Comparison of ENCODE assay signal across 11 cellular contexts in the genomic region with DNA sequence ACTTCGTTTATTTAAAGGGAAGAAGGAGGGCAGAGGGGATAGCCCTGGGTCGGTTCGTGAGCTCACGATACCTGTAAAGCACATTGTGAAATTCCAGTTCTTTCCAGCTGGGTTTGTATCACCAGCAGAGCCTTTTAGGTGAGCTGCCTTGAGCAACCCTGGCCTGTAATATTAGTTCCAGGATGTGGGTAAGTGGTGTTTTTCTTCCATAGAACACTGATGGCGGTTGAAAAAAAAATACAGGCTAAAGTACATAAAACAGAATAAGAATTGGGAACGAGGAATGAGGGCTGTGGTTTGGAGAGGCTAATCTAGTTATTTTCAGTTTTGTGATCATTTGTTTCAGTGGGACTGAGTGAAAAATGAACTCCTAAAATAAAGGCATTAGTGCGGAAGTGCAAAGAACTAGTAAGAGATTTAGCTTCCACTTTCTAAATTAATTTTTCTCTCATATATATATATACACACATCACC. TPM values are rescaled to one million over a fixed set of nuclear protein-coding genes. Genes with fewer than 3 reads are reported as not detected.
DNase-seq lines count a peak whose midpoint lies in the region; ATAC-seq lines count a peak whose summit lies in the region.
"Had no signal": no experiment of that assay in that cellular context is flagged by ENCODE, and none has a peak within 500 bp of the region (broad histone marks: within the 10 kb centered on the region; RNA-seq: fewer than 3 reads in every experiment).

No MANE protein-coding gene starts in this region.

- ATAC-seq in activated T-cell treated with anti-CD3 and anti-CD28 coated beads, Interleukin-2, amount 50 U/mL, for 72 hours (replicated peaks in 1 of 2): peak; percentile 26 to 58
- ATAC-seq in stimulated activated naive CD8-positive, alpha-beta T cell treated with anti-CD3 and anti-CD28 coated beads, Interleukin-15, amount 100 ng/mL, for 72 hours: peak; percentile 53
- no peak for ATAC-seq in HG02588 (IDR thresholded peaks at IDR 0.05; ENCODE audit: unreplicated experiment)

- peak overlapping the region; percentile 73 for H3K27ac Mint-ChIP-seq in activated naive CD4-positive, alpha-beta T cell treated with anti-CD3 and anti-CD28 coated beads for 36 hours
- H3K27ac Mint-ChIP-seq in activated naive CD4-positive, alpha-beta T cell treated with anti-CD3 and anti-CD28 coated beads, Interleukin-2, amount 10 ng/mL, durations not matched to agents 7 days and 5 days: no peak overlapping the region
- peak overlapping the region; percentile 52 for H3K27ac Mint-ChIP-seq in activated T-cell treated with anti-CD3 and anti-CD28 coated beads, Interleukin-2, amount 50 U/mL, for 72 hours
- H3K27ac Mint-ChIP-seq in stimulated activated naive CD8-positive, alpha-beta T cell treated with anti-CD3 and anti-CD28 coated beads, Interleukin-15, amount 100 ng/mL, for 72 hours: peak overlapping the region in 1 of 2 donors; percentile 56

- intact Hi-C loops in activated naive CD4-positive, alpha-beta T cell treated with anti-CD3 and anti-CD28 coated beads for 36 hours (cut with micrococcal nuclease): loop anchor here (1.0 kb wide), 1 partner anchor 16 kb away; no protein-coding TSS in a partner anchor

- H3K27ac ChIP-seq in caudate nucleus (ENCODE audit: low read depth, low read length): no peak overlapping the region
- H3K27ac ChIP-seq: pancreas had no signal

- H3K9me3 Mint-ChIP-seq in activated naive CD4-positive, alpha-beta T cell treated with anti-CD3 and anti-CD28 coated beads for 36 hours: no peaks in the 10 kb centered on the region
- H3K9me3 Mint-ChIP-seq in activated naive CD4-positive, alpha-beta T cell treated with anti-CD3 and anti-CD28 coated beads, Interleukin-2, amount 10 ng/mL, durations not matched to agents 7 days and 5 days: no peaks in the 10 kb centered on the region
- H3K9me3 Mint-ChIP-seq in activated T-cell treated with anti-CD3 and anti-CD28 coated beads, Interleukin-2, amount 50 U/mL, for 72 hours: no peaks in the 10 kb centered on the region
- H3K9me3 Mint-ChIP-seq in stimulated activated naive CD8-positive, alpha-beta T cell treated with anti-CD3 and anti-CD28 coated beads, Interleukin-15, amount 100 ng/mL, for 72 hours: no peaks in the 10 kb centered on the region

- no peak for DNase-seq in activated naive CD4-positive, alpha-beta T cell treated with anti-CD3 and anti-CD28 coated beads for 36 hours
- no peak for DNase-seq in activated naive CD4-positive, alpha-beta T cell treated with anti-CD3 and anti-CD28 coated beads, Interleukin-2, amount 10 ng/mL, durations not matched to agents 7 days and 5 days
- no peak for DNase-seq in activated T-cell treated with anti-CD3 and anti-CD28 coated beads, Interleukin-2, amount 50 U/mL, for 72 hours
- DNase-seq in glomerular visceral epithelial cell (ENCODE audit: extremely low spot score) (peak; percentile 30), germinal center (ENCODE audit: low spot score) (no peak), caudate nucleus (lab: John Stamatoyannopoulos, UW) (no peak)
- DNase-seq in stimulated activated naive CD8-positive, alpha-beta T cell treated with anti-CD3 and anti-CD28 coated beads, Interleukin-15, amount 100 ng/mL, for 72 hours: no peak
- DNase-seq: NCI-H2107, pancreas, SHP77 treated with DMSO at 0.1 percent for 48 hours had no signal

- H3K4me1 Mint-ChIP-seq in activated naive CD4-positive, alpha-beta T cell treated with anti-CD3 and anti-CD28 coated beads for 36 hours (ENCODE audit: low read depth): peaks cover 82% of the 10 kb centered on the region
- H3K4me1 Mint-ChIP-seq in activated naive CD4-positive, alpha-beta T cell treated with anti-CD3 and anti-CD28 coated beads, Interleukin-2, amount 10 ng/mL, durations not matched to agents 7 days and 5 days: peaks cover 47% of the 10 kb centered on the region
- peaks cover 70% of the 10 kb centered on the region for H3K4me1 Mint-ChIP-seq in activated T-cell treated with anti-CD3 and anti-CD28 coated beads, Interleukin-2, amount 50 U/mL, for 72 hours (ENCODE audit: low read depth)
- H3K4me1 Mint-ChIP-seq in stimulated activated naive CD8-positive, alpha-beta T cell treated with anti-CD3 and anti-CD28 coated beads, Interleukin-15, amount 100 ng/mL, for 72 hours: peaks cover 85% of the 10 kb centered on the region

- H3K27me3 Mint-ChIP-seq in activated naive CD4-positive, alpha-beta T cell treated with anti-CD3 and anti-CD28 coated beads for 36 hours (ENCODE audit: low read depth): no peaks in the 10 kb centered on the region
- no peaks in the 10 kb centered on the region for H3K27me3 Mint-ChIP-seq in activated naive CD4-positive, alpha-beta T cell treated with anti-CD3 and anti-CD28 coated beads, Interleukin-2, amount 10 ng/mL, durations not matched to agents 7 days and 5 days
- no peaks in the 10 kb centered on the region for H3K27me3 Mint-ChIP-seq in activated T-cell treated with anti-CD3 and anti-CD28 coated beads, Interleukin-2, amount 50 U/mL, for 72 hours (ENCODE audit: low read depth)
- H3K27me3 Mint-ChIP-seq in stimulated activated naive CD8-positive, alpha-beta T cell treated with anti-CD3 and anti-CD28 coated beads, Interleukin-15, amount 100 ng/mL, for 72 hours: no peaks in the 10 kb centered on the region

- H3K4me3 Mint-ChIP-seq in activated naive CD4-positive, alpha-beta T cell treated with anti-CD3 and anti-CD28 coated beads for 36 hours: no peak overlapping the region
- H3K4me3 Mint-ChIP-seq in activated naive CD4-positive, alpha-beta T cell treated with anti-CD3 and anti-CD28 coated beads, Interleukin-2, amount 10 ng/mL, durations not matched to agents 7 days and 5 days: no peak overlapping the region
- H3K4me3 Mint-ChIP-seq in activated T-cell treated with anti-CD3 and anti-CD28 coated beads, Interleukin-2, amount 50 U/mL, for 72 hours: peak overlapping the region in 1 of 2 donors; percentile 54
- H3K4me3 Mint-ChIP-seq in stimulated activated naive CD8-positive, alpha-beta T cell treated with anti-CD3 and anti-CD28 coated beads, Interleukin-15, amount 100 ng/mL, for 72 hours: peak overlapping the region; percentile 40 to 41

- H3K36me3 Mint-ChIP-seq in activated naive CD4-positive, alpha-beta T cell treated with anti-CD3 and anti-CD28 coated beads for 36 hours (ENCODE audit: low read depth): peaks cover 11% of the 10 kb centered on the region
- peaks cover 20% of the 10 kb centered on the region for H3K36me3 Mint-ChIP-seq in activated naive CD4-positive, alpha-beta T cell treated with anti-CD3 and anti-CD28 coated beads, Interleukin-2, amount 10 ng/mL, durations not matched to agents 7 days and 5 days
- peaks cover 2 to 5% of the 10 kb centered on the region in 2 donors for H3K36me3 Mint-ChIP-seq in activated T-cell treated with anti-CD3 and anti-CD28 coated beads, Interleukin-2, amount 50 U/mL, for 72 hours (ENCODE audit: insufficient read depth in 2 of 2)

- CTCF ChIA-PET in activated naive CD4-positive, alpha-beta T cell treated with anti-CD3 and anti-CD28 coated beads for 36 hours (lab: Charles Lee): interaction anchor here (0.6 to 2.0 kb wide), 5 partner anchors 9 to 240 kb away, joined by 3 to 5 read pairs (median 3); no protein-coding TSS in a partner anchor
- CTCF ChIA-PET in activated naive CD4-positive, alpha-beta T cell treated with anti-CD3 and anti-CD28 coated beads, Interleukin-2, amount 10 ng/mL, durations not matched to agents 7 days and 5 days (lab: Charles Lee): no interaction called here

RNA-seq across cellular contexts. Expression of a gene that starts 20.6 kb away (rescaled TPM):
- 10 to 100 TPM; 23.2 to 26.0 TPM for total RNA-seq in activated naive CD4-positive, alpha-beta T cell treated with anti-CD3 and anti-CD28 coated beads for 36 hours
- total RNA-seq in activated T-cell treated with anti-CD3 and anti-CD28 coated beads, Interleukin-2, amount 50 U/mL, for 72 hours: 10 to 100 TPM; 10.8 to 17.1 TPM

Comparison
In these comparisons a context has a peak if more than half of its experiments do, and no peak if none do; other contexts are left out.
1. H3K4me3 Mint-ChIP-seq: peak in stimulated activated naive CD8-positive, alpha-beta T cell treated with anti-CD3 and anti-CD28 coated beads, Interleukin-15, amount 100 ng/mL, for 72 hours (2 of 2); none in activated naive CD4-positive, alpha-beta T cell treated with anti-CD3 and anti-CD28 coated beads for 36 hours (single experiment) and activated naive CD4-positive, alpha-beta T cell treated with anti-CD3 and anti-CD28 coated beads, Interleukin-2, amount 10 ng/mL, durations not matched to agents 7 days and 5 days (single experiment).